ENCODE assay signal across 9 cellular contexts in the genomic region with DNA sequence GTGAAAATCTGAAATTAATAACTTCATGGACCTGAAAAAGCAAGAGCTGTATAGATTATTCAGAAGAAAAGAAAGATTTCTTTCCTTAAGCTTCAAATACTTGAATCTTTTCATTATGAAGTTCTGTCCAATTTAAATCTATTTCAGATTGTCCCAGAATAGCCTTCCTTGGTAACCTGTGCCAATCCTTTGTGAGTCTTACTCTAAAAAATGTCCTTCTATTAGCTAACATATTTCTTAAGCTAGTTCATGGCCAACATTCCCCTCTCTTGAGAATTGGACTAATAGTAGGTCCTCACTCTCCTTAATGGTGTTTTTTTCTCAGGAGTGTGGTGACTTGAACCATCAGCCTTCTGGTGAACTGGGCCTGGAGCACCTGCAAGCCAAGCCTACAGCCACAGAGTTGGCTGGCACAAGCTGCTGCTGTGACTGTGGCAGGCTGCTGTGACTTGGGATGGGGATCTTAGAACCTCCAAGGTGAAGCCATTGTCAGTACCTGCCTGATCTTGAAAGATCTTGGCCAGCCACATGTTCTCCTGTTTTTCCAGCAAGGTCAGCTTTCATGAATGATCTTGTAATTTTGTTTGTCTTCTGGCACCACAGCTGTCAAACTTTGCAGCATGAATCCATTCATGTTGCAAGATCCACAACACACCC.
"Had no signal": no experiment of that assay in that cellular context is flagged by ENCODE, and none has a peak within 500 bp of the region (broad histone marks: within the 10 kb centered on the region; RNA-seq: fewer than 3 reads in every experiment).

No MANE protein-coding gene starts in this region.

- DNase-seq: activated CD4-positive, alpha-beta T cell treated with anti-CD3 and anti-CD28 coated beads, Interleukin-2, amount 10 ng/mL, durations not matched to agents 24 days and 14 days; activated CD8-positive, alpha-beta memory T cell treated with anti-CD3 and anti-CD28 coated beads for 24 hours; activated T-cell treated with anti-CD3 and anti-CD28 coated beads for 4 hours; amniotic stem cell; mammary epithelial cell; natural killer cell; right lobe of liver; stimulated activated naive CD4-positive, alpha-beta T cell had no signal

- H3K27me3 ChIP-seq: cardiac muscle cell, right lobe of liver had no signal

- H3K4me3 ChIP-seq: cardiac muscle cell, right lobe of liver had no signal

- H3K36me3 ChIP-seq: cardiac muscle cell, right lobe of liver had no signal

- H3K27ac ChIP-seq: cardiac muscle cell, right lobe of liver had no signal

- H3K9me3 ChIP-seq: right lobe of liver had no signal
